Comparison of ENCODE assay signal across 1 cellular context in the genomic region with DNA sequence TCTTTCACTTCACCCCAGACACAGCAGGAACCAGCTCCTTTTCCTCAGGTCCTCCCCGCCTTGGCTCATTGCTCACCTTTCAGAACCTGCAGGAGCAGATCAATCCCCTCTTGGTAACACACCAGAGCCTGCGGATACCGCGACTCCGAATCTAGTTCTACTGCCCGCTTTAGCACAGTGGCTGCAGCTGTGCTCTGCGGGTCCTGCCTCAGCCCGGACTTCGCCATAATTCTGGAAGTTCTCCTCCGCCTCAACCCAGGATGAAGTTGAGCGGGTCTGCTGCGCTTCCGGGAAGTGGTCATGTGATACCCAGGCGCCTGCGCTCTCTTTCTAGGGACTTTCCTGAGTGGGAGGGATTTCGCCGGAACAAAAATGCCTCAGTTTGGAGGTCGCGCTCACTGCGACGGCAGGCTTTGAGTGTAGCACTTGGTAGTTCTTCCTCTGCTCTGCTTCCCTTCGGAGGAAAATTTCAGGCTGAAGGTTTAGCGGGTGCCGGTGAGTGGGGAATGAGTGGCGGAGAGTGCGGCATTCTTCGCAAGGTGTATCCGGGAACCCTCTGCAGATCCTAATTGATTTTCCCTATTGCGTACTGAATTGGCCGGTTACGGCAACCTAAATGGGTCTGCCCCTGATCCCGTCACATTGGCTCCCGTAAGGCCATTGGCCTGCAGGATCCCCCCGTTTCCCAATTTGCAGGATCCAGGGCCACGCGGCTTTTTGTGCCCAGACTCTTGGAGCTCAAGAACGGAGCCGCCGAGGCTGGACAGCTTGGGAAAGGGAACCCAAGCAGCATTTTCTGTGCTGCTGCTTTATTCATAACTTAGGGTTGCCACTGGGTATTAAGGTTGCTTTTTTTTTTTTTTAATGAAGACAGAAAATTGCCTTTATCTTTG.
TF ChIP-seq lines count a peak whose summit lies in the region.

A gene (minus strand): TSS at position 304 of the 893 bp plus-strand sequence. CDS start 77 bp downstream, at position 227.
A gene (plus strand): TSS at position 430 of the 893 bp plus-strand sequence. CDS start 5,020 bp downstream, outside the sequence.

TF ChIP-seq in HepG2, 621 proteins besides CTCF, POLR2A, EP300 and RAD21 (continued from another document and continues in another):
- TF ChIP-seq, protein P1, sequence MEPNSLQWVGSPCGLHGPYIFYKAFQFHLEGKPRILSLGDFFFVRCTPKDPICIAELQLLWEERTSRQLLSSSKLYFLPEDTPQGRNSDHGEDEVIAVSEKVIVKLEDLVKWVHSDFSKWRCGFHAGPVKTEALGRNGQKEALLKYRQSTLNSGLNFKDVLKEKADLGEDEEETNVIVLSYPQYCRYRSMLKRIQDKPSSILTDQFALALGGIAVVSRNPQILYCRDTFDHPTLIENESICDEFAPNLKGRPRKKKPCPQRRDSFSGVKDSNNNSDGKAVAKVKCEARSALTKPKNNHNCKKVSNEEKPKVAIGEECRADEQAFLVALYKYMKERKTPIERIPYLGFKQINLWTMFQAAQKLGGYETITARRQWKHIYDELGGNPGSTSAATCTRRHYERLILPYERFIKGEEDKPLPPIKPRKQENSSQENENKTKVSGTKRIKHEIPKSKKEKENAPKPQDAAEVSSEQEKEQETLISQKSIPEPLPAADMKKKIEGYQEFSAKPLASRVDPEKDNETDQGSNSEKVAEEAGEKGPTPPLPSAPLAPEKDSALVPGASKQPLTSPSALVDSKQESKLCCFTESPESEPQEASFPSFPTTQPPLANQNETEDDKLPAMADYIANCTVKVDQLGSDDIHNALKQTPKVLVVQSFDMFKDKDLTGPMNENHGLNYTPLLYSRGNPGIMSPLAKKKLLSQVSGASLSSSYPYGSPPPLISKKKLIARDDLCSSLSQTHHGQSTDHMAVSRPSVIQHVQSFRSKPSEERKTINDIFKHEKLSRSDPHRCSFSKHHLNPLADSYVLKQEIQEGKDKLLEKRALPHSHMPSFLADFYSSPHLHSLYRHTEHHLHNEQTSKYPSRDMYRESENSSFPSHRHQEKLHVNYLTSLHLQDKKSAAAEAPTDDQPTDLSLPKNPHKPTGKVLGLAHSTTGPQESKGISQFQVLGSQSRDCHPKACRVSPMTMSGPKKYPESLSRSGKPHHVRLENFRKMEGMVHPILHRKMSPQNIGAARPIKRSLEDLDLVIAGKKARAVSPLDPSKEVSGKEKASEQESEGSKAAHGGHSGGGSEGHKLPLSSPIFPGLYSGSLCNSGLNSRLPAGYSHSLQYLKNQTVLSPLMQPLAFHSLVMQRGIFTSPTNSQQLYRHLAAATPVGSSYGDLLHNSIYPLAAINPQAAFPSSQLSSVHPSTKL (CRISPR knock-in tag; IDR thresholded peaks at IDR 0.05) = peak; percentile 87
- TF ChIP-seq DR1 (CRISPR knock-in tag; IDR thresholded peaks at IDR 0.05) = peak; percentile 95
- no peak for TF ChIP-seq ZNF496 (CRISPR knock-in tag; IDR thresholded peaks at IDR 0.05; ENCODE audit: insufficient replicate concordance)
- peak; percentile 99 for TF ChIP-seq RELA (CRISPR knock-in tag; IDR thresholded peaks at IDR 0.05)
- TF ChIP-seq, protein P2, sequence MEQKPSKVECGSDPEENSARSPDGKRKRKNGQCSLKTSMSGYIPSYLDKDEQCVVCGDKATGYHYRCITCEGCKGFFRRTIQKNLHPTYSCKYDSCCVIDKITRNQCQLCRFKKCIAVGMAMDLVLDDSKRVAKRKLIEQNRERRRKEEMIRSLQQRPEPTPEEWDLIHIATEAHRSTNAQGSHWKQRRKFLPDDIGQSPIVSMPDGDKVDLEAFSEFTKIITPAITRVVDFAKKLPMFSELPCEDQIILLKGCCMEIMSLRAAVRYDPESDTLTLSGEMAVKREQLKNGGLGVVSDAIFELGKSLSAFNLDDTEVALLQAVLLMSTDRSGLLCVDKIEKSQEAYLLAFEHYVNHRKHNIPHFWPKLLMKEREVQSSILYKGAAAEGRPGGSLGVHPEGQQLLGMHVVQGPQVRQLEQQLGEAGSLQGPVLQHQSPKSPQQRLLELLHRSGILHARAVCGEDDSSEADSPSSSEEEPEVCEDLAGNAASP (CRISPR knock-in tag; IDR thresholded peaks at IDR 0.05; ENCODE audit: borderline replicate concordance) = peak; percentile 80
- no peak for TF ChIP-seq ZNF674 (CRISPR knock-in tag; IDR thresholded peaks at IDR 0.05; ENCODE audit: low read depth)
- TF ChIP-seq, protein P3, sequence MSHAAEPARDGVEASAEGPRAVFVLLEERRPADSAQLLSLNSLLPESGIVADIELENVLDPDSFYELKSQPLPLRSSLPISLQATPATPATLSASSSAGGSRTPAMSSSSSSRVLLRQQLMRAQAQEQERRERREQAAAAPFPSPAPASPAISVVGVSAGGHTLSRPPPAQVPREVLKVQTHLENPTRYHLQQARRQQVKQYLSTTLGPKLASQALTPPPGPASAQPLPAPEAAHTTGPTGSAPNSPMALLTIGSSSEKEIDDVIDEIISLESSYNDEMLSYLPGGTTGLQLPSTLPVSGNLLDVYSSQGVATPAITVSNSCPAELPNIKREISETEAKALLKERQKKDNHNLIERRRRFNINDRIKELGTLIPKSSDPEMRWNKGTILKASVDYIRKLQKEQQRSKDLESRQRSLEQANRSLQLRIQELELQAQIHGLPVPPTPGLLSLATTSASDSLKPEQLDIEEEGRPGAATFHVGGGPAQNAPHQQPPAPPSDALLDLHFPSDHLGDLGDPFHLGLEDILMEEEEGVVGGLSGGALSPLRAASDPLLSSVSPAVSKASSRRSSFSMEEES (CRISPR knock-in tag; IDR thresholded peaks at IDR 0.05) = peak; percentile 98
- peak; percentile 87 for TF ChIP-seq EED (CRISPR knock-in tag; IDR thresholded peaks at IDR 0.05)
- peak; percentile 83 for TF ChIP-seq ZNF343 (CRISPR knock-in tag; IDR thresholded peaks at IDR 0.05)
- TF ChIP-seq ZNF747 (CRISPR knock-in tag; IDR thresholded peaks at IDR 0.05; ENCODE audit: borderline replicate concordance) = peak; percentile 88
- TF ChIP-seq, protein P4, sequence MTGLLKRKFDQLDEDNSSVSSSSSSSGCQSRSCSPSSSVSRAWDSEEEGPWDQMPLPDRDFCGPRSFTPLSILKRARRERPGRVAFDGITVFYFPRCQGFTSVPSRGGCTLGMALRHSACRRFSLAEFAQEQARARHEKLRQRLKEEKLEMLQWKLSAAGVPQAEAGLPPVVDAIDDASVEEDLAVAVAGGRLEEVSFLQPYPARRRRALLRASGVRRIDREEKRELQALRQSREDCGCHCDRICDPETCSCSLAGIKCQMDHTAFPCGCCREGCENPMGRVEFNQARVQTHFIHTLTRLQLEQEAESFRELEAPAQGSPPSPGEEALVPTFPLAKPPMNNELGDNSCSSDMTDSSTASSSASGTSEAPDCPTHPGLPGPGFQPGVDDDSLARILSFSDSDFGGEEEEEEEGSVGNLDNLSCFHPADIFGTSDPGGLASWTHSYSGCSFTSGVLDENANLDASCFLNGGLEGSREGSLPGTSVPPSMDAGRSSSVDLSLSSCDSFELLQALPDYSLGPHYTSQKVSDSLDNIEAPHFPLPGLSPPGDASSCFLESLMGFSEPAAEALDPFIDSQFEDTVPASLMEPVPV (CRISPR knock-in tag; IDR thresholded peaks at IDR 0.05) = peak; percentile 80
- peak; percentile 86 for TF ChIP-seq ZNF143 (CRISPR knock-in tag; IDR thresholded peaks at IDR 0.05)
- TF ChIP-seq, protein P5, sequence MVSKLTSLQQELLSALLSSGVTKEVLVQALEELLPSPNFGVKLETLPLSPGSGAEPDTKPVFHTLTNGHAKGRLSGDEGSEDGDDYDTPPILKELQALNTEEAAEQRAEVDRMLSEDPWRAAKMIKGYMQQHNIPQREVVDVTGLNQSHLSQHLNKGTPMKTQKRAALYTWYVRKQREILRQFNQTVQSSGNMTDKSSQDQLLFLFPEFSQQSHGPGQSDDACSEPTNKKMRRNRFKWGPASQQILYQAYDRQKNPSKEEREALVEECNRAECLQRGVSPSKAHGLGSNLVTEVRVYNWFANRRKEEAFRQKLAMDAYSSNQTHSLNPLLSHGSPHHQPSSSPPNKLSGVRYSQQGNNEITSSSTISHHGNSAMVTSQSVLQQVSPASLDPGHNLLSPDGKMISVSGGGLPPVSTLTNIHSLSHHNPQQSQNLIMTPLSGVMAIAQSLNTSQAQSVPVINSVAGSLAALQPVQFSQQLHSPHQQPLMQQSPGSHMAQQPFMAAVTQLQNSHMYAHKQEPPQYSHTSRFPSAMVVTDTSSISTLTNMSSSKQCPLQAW (CRISPR knock-in tag; IDR thresholded peaks at IDR 0.05) = peak; percentile 95
- peak; percentile 98 for TF ChIP-seq THAP11 (CRISPR knock-in tag; IDR thresholded peaks at IDR 0.05)
- TF ChIP-seq, protein P6, sequence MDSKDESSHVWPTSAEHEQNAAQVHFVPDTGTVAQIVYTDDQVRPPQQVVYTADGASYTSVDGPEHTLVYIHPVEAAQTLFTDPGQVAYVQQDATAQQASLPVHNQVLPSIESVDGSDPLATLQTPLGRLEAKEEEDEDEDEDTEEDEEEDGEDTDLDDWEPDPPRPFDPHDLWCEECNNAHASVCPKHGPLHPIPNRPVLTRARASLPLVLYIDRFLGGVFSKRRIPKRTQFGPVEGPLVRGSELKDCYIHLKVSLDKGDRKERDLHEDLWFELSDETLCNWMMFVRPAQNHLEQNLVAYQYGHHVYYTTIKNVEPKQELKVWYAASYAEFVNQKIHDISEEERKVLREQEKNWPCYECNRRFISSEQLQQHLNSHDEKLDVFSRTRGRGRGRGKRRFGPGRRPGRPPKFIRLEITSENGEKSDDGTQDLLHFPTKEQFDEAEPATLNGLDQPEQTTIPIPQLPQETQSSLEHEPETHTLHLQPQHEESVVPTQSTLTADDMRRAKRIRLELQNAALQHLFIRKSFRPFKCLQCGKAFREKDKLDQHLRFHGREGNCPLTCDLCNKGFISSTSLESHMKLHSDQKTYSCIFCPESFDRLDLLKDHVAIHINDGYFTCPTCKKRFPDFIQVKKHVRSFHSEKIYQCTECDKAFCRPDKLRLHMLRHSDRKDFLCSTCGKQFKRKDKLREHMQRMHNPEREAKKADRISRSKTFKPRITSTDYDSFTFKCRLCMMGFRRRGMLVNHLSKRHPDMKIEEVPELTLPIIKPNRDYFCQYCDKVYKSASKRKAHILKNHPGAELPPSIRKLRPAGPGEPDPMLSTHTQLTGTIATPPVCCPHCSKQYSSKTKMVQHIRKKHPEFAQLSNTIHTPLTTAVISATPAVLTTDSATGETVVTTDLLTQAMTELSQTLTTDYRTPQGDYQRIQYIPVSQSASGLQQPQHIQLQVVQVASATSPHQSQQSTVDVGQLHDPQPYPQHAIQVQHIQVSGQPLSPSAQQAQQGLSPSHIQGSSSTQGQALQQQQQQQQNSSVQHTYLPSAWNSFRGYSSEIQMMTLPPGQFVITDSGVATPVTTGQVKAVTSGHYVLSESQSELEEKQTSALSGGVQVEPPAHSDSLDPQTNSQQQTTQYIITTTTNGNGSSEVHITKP (CRISPR knock-in tag; IDR thresholded peaks at IDR 0.05; ENCODE audit: low read depth) = peak; percentile 97
- peak; percentile 64; the same call in 1 of the 2 replicates for TF ChIP-seq ZNF83 (CRISPR knock-in tag; IDR thresholded peaks at IDR 0.05; ENCODE audit: borderline replicate concordance)
- TF ChIP-seq ZNF660 (CRISPR knock-in tag; IDR thresholded peaks at IDR 0.05; ENCODE audit: borderline replicate concordance, low read depth) = no peak
- peak; percentile 64; the same call in 1 of the 2 replicates for TF ChIP-seq ZNF629 (CRISPR knock-in tag; conservative IDR thresholded peaks at IDR 0.05)
- TF ChIP-seq TOE1 (CRISPR knock-in tag; IDR thresholded peaks at IDR 0.05) = peak; percentile 80
- peak; percentile 56; the same call in 1 of the 2 replicates for TF ChIP-seq ZBTB8A (CRISPR knock-in tag; IDR thresholded peaks at IDR 0.05; ENCODE audit: borderline replicate concordance, low read depth)
- TF ChIP-seq NCOA1 (CRISPR knock-in tag; IDR thresholded peaks at IDR 0.05) = no peak
- peak; percentile 75; the same call in 1 of the 2 replicates for TF ChIP-seq FOXO1 (CRISPR knock-in tag; IDR thresholded peaks at IDR 0.05)
- peak; percentile 97; the same call in 1 of the 2 replicates for TF ChIP-seq ZNF232 (CRISPR knock-in tag; IDR thresholded peaks at IDR 0.05; ENCODE audit: borderline replicate concordance)
- TF ChIP-seq ZFP62 (CRISPR knock-in tag; IDR thresholded peaks at IDR 0.05) = no peak
- peak; percentile 90 for TF ChIP-seq CREM (IDR thresholded peaks at IDR 0.05)
- no peak for TF ChIP-seq CREM (CRISPR knock-in tag; IDR thresholded peaks at IDR 0.05)
- TF ChIP-seq CCAR2 (optimal IDR thresholded peaks at IDR 0.05; ENCODE audit: low read depth, low read length) = peak; percentile 94
- TF ChIP-seq ZNF891 (CRISPR knock-in tag; IDR thresholded peaks at IDR 0.05) = peak; percentile 87
- TF ChIP-seq HNRNPL (IDR thresholded peaks at IDR 0.05; ENCODE audit: low read depth, low read length) = 0 out of 2 replicates have a peak, but pooled peaks have one; percentile 62
- TF ChIP-seq, protein P7, sequence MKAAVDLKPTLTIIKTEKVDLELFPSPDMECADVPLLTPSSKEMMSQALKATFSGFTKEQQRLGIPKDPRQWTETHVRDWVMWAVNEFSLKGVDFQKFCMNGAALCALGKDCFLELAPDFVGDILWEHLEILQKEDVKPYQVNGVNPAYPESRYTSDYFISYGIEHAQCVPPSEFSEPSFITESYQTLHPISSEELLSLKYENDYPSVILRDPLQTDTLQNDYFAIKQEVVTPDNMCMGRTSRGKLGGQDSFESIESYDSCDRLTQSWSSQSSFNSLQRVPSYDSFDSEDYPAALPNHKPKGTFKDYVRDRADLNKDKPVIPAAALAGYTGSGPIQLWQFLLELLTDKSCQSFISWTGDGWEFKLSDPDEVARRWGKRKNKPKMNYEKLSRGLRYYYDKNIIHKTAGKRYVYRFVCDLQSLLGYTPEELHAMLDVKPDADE (CRISPR knock-in tag; IDR thresholded peaks at IDR 0.05) = peak; percentile 78; the same call in 1 of the 2 replicates
- TF ChIP-seq, protein P8, sequence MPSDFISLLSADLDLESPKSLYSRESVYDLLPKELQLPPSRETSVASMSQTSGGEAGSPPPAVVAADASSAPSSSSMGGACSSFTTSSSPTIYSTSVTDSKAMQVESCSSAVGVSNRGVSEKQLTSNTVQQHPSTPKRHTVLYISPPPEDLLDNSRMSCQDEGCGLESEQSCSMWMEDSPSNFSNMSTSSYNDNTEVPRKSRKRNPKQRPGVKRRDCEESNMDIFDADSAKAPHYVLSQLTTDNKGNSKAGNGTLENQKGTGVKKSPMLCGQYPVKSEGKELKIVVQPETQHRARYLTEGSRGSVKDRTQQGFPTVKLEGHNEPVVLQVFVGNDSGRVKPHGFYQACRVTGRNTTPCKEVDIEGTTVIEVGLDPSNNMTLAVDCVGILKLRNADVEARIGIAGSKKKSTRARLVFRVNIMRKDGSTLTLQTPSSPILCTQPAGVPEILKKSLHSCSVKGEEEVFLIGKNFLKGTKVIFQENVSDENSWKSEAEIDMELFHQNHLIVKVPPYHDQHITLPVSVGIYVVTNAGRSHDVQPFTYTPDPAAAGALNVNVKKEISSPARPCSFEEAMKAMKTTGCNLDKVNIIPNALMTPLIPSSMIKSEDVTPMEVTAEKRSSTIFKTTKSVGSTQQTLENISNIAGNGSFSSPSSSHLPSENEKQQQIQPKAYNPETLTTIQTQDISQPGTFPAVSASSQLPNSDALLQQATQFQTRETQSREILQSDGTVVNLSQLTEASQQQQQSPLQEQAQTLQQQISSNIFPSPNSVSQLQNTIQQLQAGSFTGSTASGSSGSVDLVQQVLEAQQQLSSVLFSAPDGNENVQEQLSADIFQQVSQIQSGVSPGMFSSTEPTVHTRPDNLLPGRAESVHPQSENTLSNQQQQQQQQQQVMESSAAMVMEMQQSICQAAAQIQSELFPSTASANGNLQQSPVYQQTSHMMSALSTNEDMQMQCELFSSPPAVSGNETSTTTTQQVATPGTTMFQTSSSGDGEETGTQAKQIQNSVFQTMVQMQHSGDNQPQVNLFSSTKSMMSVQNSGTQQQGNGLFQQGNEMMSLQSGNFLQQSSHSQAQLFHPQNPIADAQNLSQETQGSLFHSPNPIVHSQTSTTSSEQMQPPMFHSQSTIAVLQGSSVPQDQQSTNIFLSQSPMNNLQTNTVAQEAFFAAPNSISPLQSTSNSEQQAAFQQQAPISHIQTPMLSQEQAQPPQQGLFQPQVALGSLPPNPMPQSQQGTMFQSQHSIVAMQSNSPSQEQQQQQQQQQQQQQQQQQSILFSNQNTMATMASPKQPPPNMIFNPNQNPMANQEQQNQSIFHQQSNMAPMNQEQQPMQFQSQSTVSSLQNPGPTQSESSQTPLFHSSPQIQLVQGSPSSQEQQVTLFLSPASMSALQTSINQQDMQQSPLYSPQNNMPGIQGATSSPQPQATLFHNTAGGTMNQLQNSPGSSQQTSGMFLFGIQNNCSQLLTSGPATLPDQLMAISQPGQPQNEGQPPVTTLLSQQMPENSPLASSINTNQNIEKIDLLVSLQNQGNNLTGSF (CRISPR knock-in tag; IDR thresholded peaks at IDR 0.05) = peak; percentile 95
